17 cellular contexts compared by ENCODE assay signal in genomic region chr15:25333049-25333448, GRCh38.
"Had no signal": no experiment of that assay in that cellular context is flagged by ENCODE, and none has a peak within 500 bp of the region (broad histone marks: within the 10 kb centered on the region; RNA-seq: fewer than 3 reads in every experiment).

No MANE protein-coding gene starts in this region.

- H3K27ac ChIP-seq: left lung, testis had no signal

- H3K4me1 ChIP-seq: left lung, testis had no signal

- H3K27me3 ChIP-seq: left lung, testis had no signal

- FAIRE-seq: urothelium cell line had no signal

- H3K9me3 ChIP-seq: left lung, testis had no signal

- H3K4me3 ChIP-seq: left lung, testis had no signal

- DNase-seq: activated CD4-positive, alpha-beta T cell treated with anti-CD3 and anti-CD28 coated beads, Interleukin-2, amount 50 U/mL, for 48 hours; activated CD4-positive, CD25-positive, alpha-beta regulatory T cell treated with anti-CD3 and anti-CD28 coated beads, Interleukin-2, amount 50 U/mL, for 72 hours; activated CD8-positive, alpha-beta memory T cell treated with anti-CD3 and anti-CD28 coated beads, Interleukin-2, amount 10 ng/mL, durations not matched to agents 7 days and 5 days; activated gamma-delta T cell; activated T-cell treated with anti-CD3 and anti-CD28 coated beads, Interleukin-2, amount 50 U/mL, for 4 hours; anterior cingulate cortex; cortex of kidney; effector memory CD4-positive, alpha-beta T cell; hippocampal formation; left lung; nephron progenitor cell; stimulated activated CD4-positive, alpha-beta T cell treated with anti-CD3 and anti-CD28 coated beads, Interleukin-15, amount 100 ng/mL, for 24 hours; stimulated activated CD4-positive, alpha-beta T cell treated with anti-CD3 and anti-CD28 coated beads, Interleukin-4, amount 100 ng/mL, for 4 hours; stimulated activated naive CD8-positive, alpha-beta T cell treated with anti-CD3 and anti-CD28 coated beads, Interleukin-15, amount 100 ng/mL, for 72 hours; SW 1271; testis had no signal
